Comparison of ENCODE assay signal across 8 cellular contexts in genomic region chr18:58117685-58118403, GRCh38.
DNase-seq lines count a peak whose midpoint lies in the region; ATAC-seq and TF ChIP-seq lines count a peak whose summit lies in the region.

No MANE protein-coding gene starts in this region.

- H3K4ac ChIP-seq in mesenchymal stem cell (ENCODE audit: low read depth in 1 of 2, low read length in 2 of 2): no peak overlapping the region

- H3K9ac ChIP-seq in BLaER1 (peak overlapping the region; percentile 31; the same call in 1 of the 2 replicates), mesenchymal stem cell (ENCODE audit: low read length) (peak overlapping the region; percentile 42)

- no peak overlapping the region for H2BK5ac ChIP-seq in mesenchymal stem cell (ENCODE audit: low read depth, low read length, poor library complexity, severe bottlenecking)

- no peak overlapping the region for H4K8ac ChIP-seq in mesenchymal stem cell (ENCODE audit: low read length)

- no peak overlapping the region for H3K27ac ChIP-seq in BLaER1
- peak overlapping the region; percentile 5 to 34 for H3K27ac ChIP-seq in breast epithelium
- peak overlapping the region; percentile 15 for H3K27ac ChIP-seq in mesenchymal stem cell (ENCODE audit: low read length, poor library complexity, severe bottlenecking)

- no peak for TF ChIP-seq POLR2A in breast epithelium (IDR thresholded peaks at IDR 0.05)

- peaks cover 17% of the 10 kb centered on the region for H3K79me1 ChIP-seq in mesenchymal stem cell (replicated peaks; ENCODE audit: low read length, poor library complexity, severe bottlenecking)

- H3K4me2 ChIP-seq in BLaER1 (peak overlapping the region; percentile 10; the same call in 1 of the 2 replicates), mesenchymal stem cell (ENCODE audit: low read length, poor library complexity, severe bottlenecking) (peak overlapping the region; percentile 7)

- no peaks in the 10 kb centered on the region for H3K9me3 Mint-ChIP-seq in naive thymus-derived CD8-positive, alpha-beta T cell

- DNase-seq in NCI-H2029 treated with DMSO at 0.1 percent for 48 hours (lab: John Stamatoyannopoulos, UW) (peak; percentile 10), breast epithelium (ENCODE audit: low spot score in 2 of 2) (no peak), mesenchymal stem cell (peak; percentile 81), G401 (ENCODE audit: low spot score) (no peak), GOT3 (lab: John Stamatoyannopoulos, UW) (no peak)
- no peak for DNase-seq in naive thymus-derived CD8-positive, alpha-beta T cell

- no peaks in the 10 kb centered on the region for H3K36me3 Mint-ChIP-seq in naive thymus-derived CD8-positive, alpha-beta T cell

- WGBS in mesenchymal stem cell: 65% methylated on average over 9 of the region's 9 CpGs

- H3K27ac Mint-ChIP-seq in naive thymus-derived CD8-positive, alpha-beta T cell: peak overlapping the region in 2 of 10 donors; percentile 39 to 60

- no peak overlapping the region for H4K91ac ChIP-seq in mesenchymal stem cell (ENCODE audit: low read length)

- H3K9me3 ChIP-seq in BLaER1 (no peaks in the 10 kb centered on the region), breast epithelium (no peaks in the 10 kb centered on the region), mesenchymal stem cell (ENCODE audit: control insufficient read depth, low read length) (no peaks in the 10 kb centered on the region)

- no peak overlapping the region for H3K14ac ChIP-seq in mesenchymal stem cell (ENCODE audit: low read length in 2 of 2)

- no peak overlapping the region for H2AFZ ChIP-seq in mesenchymal stem cell (ENCODE audit: low read depth, low read length)

- H2BK120ac ChIP-seq in mesenchymal stem cell (ENCODE audit: low read depth, low read length): no peak overlapping the region

- in situ Hi-C loops in G401 (cut with HindIII; ENCODE audit: low sequenced_read_pairs): no loop called here

- no peak overlapping the region for H3K4me3 ChIP-seq in BLaER1
- H3K4me3 ChIP-seq in breast epithelium: no peak overlapping the region
- no peak overlapping the region for H3K4me3 ChIP-seq in mesenchymal stem cell (ENCODE audit: insufficient read depth in 1 of 2, low read depth in 1 of 2, low read length in 2 of 2)

- H3K4me3 Mint-ChIP-seq in naive thymus-derived CD8-positive, alpha-beta T cell: no peak overlapping the region

- POLR2A ChIA-PET in naive thymus-derived CD8-positive, alpha-beta T cell (lab: Charles Lee): no interaction called here

- peaks cover 53% of the 10 kb centered on the region for H4K20me1 ChIP-seq in BLaER1

- intact Hi-C loops in breast epithelium (cut with DNase I; ENCODE audit: low total_unique reads): no loop called here

- H2AK5ac ChIP-seq in mesenchymal stem cell (ENCODE audit: low read length, severe bottlenecking): peak overlapping the region; percentile 6

- H3K27me3 ChIP-seq in BLaER1: no peaks in the 10 kb centered on the region
- no peaks in the 10 kb centered on the region for H3K27me3 ChIP-seq in breast epithelium
- H3K27me3 ChIP-seq in mesenchymal stem cell (ENCODE audit: control insufficient read depth in 1 of 2, insufficient read depth in 1 of 2, low read length in 2 of 2): no peaks in the 10 kb centered on the region

- H3K27me3 Mint-ChIP-seq in naive thymus-derived CD8-positive, alpha-beta T cell: peaks cover 0 to 6% (median 0%) of the 10 kb centered on the region in 5 donors

- no peaks in the 10 kb centered on the region for H3K36me3 ChIP-seq in BLaER1
- H3K36me3 ChIP-seq in breast epithelium: no peaks in the 10 kb centered on the region
- H3K36me3 ChIP-seq in mesenchymal stem cell (ENCODE audit: control insufficient read depth in 1 of 2, insufficient read depth in 2 of 2, low read depth in 1 of 2, low read length in 2 of 2): no peaks in the 10 kb centered on the region

- H3K4me1 Mint-ChIP-seq in naive thymus-derived CD8-positive, alpha-beta T cell: peaks cover 3 to 9% (median 4%) of the 10 kb centered on the region in 4 donors

- H2BK15ac ChIP-seq in mesenchymal stem cell (ENCODE audit: low read depth, poor library complexity, severe bottlenecking): no peak overlapping the region

- H2BK12ac ChIP-seq in mesenchymal stem cell (ENCODE audit: low read length in 2 of 2): no peak overlapping the region

- H3K18ac ChIP-seq in mesenchymal stem cell (ENCODE audit: low read depth in 1 of 2, low read length in 2 of 2): no peak overlapping the region

- no peak for ATAC-seq in HG02970 (IDR thresholded peaks at IDR 0.05; ENCODE audit: low FRiP score, unreplicated experiment)
- ATAC-seq in naive thymus-derived CD8-positive, alpha-beta T cell: no peak

- TF ChIP-seq CTCF in breast epithelium (IDR thresholded peaks at IDR 0.05): no peak

- no peak overlapping the region for H3K23ac ChIP-seq in mesenchymal stem cell (ENCODE audit: low read length in 2 of 2)

- H3K4me1 ChIP-seq in BLaER1 (peaks cover 26% of the 10 kb centered on the region), breast epithelium (no peaks in the 10 kb centered on the region), mesenchymal stem cell (ENCODE audit: control insufficient read depth, insufficient read depth, low read depth, low read length) (peaks cover 7% of the 10 kb centered on the region)

Comparison
In these comparisons a context has a peak if more than half of its experiments do, and no peak if none do; other contexts are left out.
1. DNase-seq: peak in NCI-H2029 treated with DMSO at 0.1 percent for 48 hours (single experiment) and mesenchymal stem cell (single experiment); none in breast epithelium (0 of 2), G401 (single experiment), naive thymus-derived CD8-positive, alpha-beta T cell (0 of 10) and GOT3 (single experiment).